Comparison of ENCODE assay signal across 18 cellular contexts in genomic region chr11:46300270-46300669, GRCh38. TPM values are rescaled to one million over a fixed set of nuclear protein-coding genes. Genes with fewer than 3 reads are reported as not detected.
A peak's percentile ranks its signal among the peaks of the same experiment; 100 is the strongest.
DNase-seq lines count a peak whose midpoint lies in the region; FAIRE-seq and TF ChIP-seq lines count a peak whose summit lies in the region.
"Had no signal": no experiment of that assay in that cellular context is flagged by ENCODE, and none has a peak within 500 bp of the region (broad histone marks: within the 10 kb centered on the region; RNA-seq: fewer than 3 reads in every experiment).

No MANE protein-coding gene starts in this region.

- H3F3A ChIP-seq in MM.1S (ENCODE audit: insufficient read depth, low read length) (0 out of 2 replicates have a peak, but pooled peaks cover 4% of the 10 kb centered on the region), smooth muscle cell (ENCODE audit: low read depth) (peaks cover 31% of the 10 kb centered on the region)

- H3K36me3 ChIP-seq in MM.1S (replicated peaks; ENCODE audit: insufficient read depth, low read length) (no peaks in the 10 kb centered on the region), astrocyte (ENCODE audit: insufficient read depth, low read length) (peaks cover 4% of the 10 kb centered on the region), smooth muscle cell (ENCODE audit: low read depth) (no peaks in the 10 kb centered on the region), spleen (no peaks in the 10 kb centered on the region)

- no peak overlapping the region for H3K4me3 Mint-ChIP-seq in activated naive CD4-positive, alpha-beta T cell treated with anti-CD3 and anti-CD28 coated beads for 36 hours
- no peak overlapping the region for H3K4me3 Mint-ChIP-seq in astrocyte (ENCODE audit: unreplicated experiment)
- H3K4me3 Mint-ChIP-seq: CD8-positive, alpha-beta T cell had no signal

- WGBS in smooth muscle cell (ENCODE audit: low lambda C conversion rate): 94% methylated on average over 7 of the region's 7 CpGs
- WGBS in spleen, 5 donors: 84 to 93% (median 90%) methylated on average over 7 of the region's 7 CpGs

- H3K36me3 Mint-ChIP-seq in activated naive CD4-positive, alpha-beta T cell treated with anti-CD3 and anti-CD28 coated beads for 36 hours (ENCODE audit: low read depth): no peaks in the 10 kb centered on the region
- H3K36me3 Mint-ChIP-seq in astrocyte (ENCODE audit: low read depth, unreplicated experiment): peaks cover 14% of the 10 kb centered on the region
- H3K36me3 Mint-ChIP-seq: CD8-positive, alpha-beta T cell had no signal

- peaks cover 6% of the 10 kb centered on the region for H3K27me3 Mint-ChIP-seq in activated naive CD4-positive, alpha-beta T cell treated with anti-CD3 and anti-CD28 coated beads for 36 hours (ENCODE audit: low read depth)
- H3K27me3 Mint-ChIP-seq in astrocyte (ENCODE audit: low read depth, unreplicated experiment): no peaks in the 10 kb centered on the region

- H3K4me1 ChIP-seq in MM.1S (ENCODE audit: low read length) (peaks cover 4% of the 10 kb centered on the region), astrocyte (ENCODE audit: insufficient read depth, low read length) (peaks cover 46% of the 10 kb centered on the region), smooth muscle cell (ENCODE audit: low read depth) (peaks cover 20% of the 10 kb centered on the region), spleen (peaks cover 2 to 25% (median 17%) of the 10 kb centered on the region in 6 donors)

- H3K9me2 ChIP-seq in MM.1S (replicated peaks; ENCODE audit: insufficient read depth, low read length): no peaks in the 10 kb centered on the region
- H3K9me2 ChIP-seq: SK-N-SH had no signal

- CTCF ChIA-PET in activated naive CD4-positive, alpha-beta T cell treated with anti-CD3 and anti-CD28 coated beads for 36 hours (lab: Charles Lee): interaction anchor here (1.1 to 6.7 kb wide), 3 partner anchors 8 to 62 kb away, joined by 3 to 68 read pairs (median 4); no protein-coding TSS in a partner anchor

- H2AFZ ChIP-seq in MM.1S (ENCODE audit: low read length) (no peak overlapping the region), astrocyte (ENCODE audit: low read depth, low read length) (no peak overlapping the region), smooth muscle cell (ENCODE audit: low read depth) (no peak overlapping the region)

- H3K27ac ChIP-seq in MM.1S (ENCODE audit: low read length) (no peak overlapping the region), astrocyte (ENCODE audit: low read depth, low read length) (peak overlapping the region; percentile 100), smooth muscle cell (ENCODE audit: low read depth) (peak overlapping the region; percentile 98), spleen (no peak overlapping the region)

- H3K9me3 Mint-ChIP-seq in activated naive CD4-positive, alpha-beta T cell treated with anti-CD3 and anti-CD28 coated beads for 36 hours: no peaks in the 10 kb centered on the region
- no peaks in the 10 kb centered on the region for H3K9me3 Mint-ChIP-seq in astrocyte (ENCODE audit: unreplicated experiment)
- H3K9me3 Mint-ChIP-seq: CD8-positive, alpha-beta T cell had no signal

- DNase-seq in activated naive CD4-positive, alpha-beta T cell treated with anti-CD3 and anti-CD28 coated beads for 36 hours: peak; percentile 25
- no peak for DNase-seq in activated naive CD4-positive, alpha-beta T cell (lab: John Stamatoyannopoulos, UW)
- peak; percentile 51 for DNase-seq in MM.1S
- no peak for DNase-seq in astrocyte (ENCODE audit: low read depth)
- DNase-seq in smooth muscle cell (lab: John Stamatoyannopoulos, UW; ENCODE audit: unreplicated experiment): no peak
- no peak for DNase-seq in COR-L47 (lab: John Stamatoyannopoulos, UW)
- DNase-seq in NCI-H2227 treated with DMSO at 0.1 percent for 48 hours (lab: John Stamatoyannopoulos, UW): no peak
- no peak for DNase-seq in spleen
- DNase-seq: CD8-positive, alpha-beta T cell; DND-41; GDM1; GOT3; NCI-H1694; NCI-H510A; OCI-M1; Right ventricle myocardium superior; SK-N-SH had no signal

- H3K4me1 Mint-ChIP-seq in activated naive CD4-positive, alpha-beta T cell treated with anti-CD3 and anti-CD28 coated beads for 36 hours (ENCODE audit: low read depth): peaks cover 9% of the 10 kb centered on the region
- H3K4me1 Mint-ChIP-seq in astrocyte (ENCODE audit: low read depth, unreplicated experiment): peaks cover 39% of the 10 kb centered on the region

- intact Hi-C loops in activated naive CD4-positive, alpha-beta T cell treated with anti-CD3 and anti-CD28 coated beads for 36 hours (cut with micrococcal nuclease): no loop called here
- intact Hi-C loops in spleen (cut with DNase I; ENCODE audit: low total_unique reads): no loop called here

- no peak for TF ChIP-seq POLR2A in spleen (IDR thresholded peaks at IDR 0.05)

- no peak overlapping the region for H3K4me2 ChIP-seq in MM.1S (ENCODE audit: low read depth, low read length)
- H3K4me2 ChIP-seq in astrocyte (ENCODE audit: low read length): no peak overlapping the region
- H3K4me2 ChIP-seq in smooth muscle cell: no peak overlapping the region
- H3K4me2 ChIP-seq: SK-N-SH had no signal

- H3K9me3 ChIP-seq in MM.1S (replicated peaks; ENCODE audit: insufficient read depth, low read length) (no peaks in the 10 kb centered on the region), astrocyte (ENCODE audit: insufficient read depth, low read depth, low read length) (no peaks in the 10 kb centered on the region), smooth muscle cell (replicated peaks; ENCODE audit: low read depth) (no peaks in the 10 kb centered on the region), spleen (no peaks in the 10 kb centered on the region)
- H3K9me3 ChIP-seq: SK-N-SH had no signal

- TF ChIP-seq CTCF in MM.1S (IDR thresholded peaks at IDR 0.05; ENCODE audit: low read length) (no peak), astrocyte (IDR thresholded peaks at IDR 0.05; ENCODE audit: insufficient read depth, low read depth, low read length) (no peak), smooth muscle cell (IDR thresholded peaks at IDR 0.05; ENCODE audit: borderline replicate concordance, insufficient read depth, poor library complexity, severe bottlenecking) (no peak), spleen (IDR thresholded peaks at IDR 0.05 in 8 of 11, conservative IDR thresholded peaks at IDR 0.05 in 3 of 11) (no peak)

- H3K79me2 ChIP-seq in MM.1S (ENCODE audit: low read length): no peaks in the 10 kb centered on the region
- H3K79me2 ChIP-seq in astrocyte (ENCODE audit: insufficient read depth, low read length): peaks cover 68% of the 10 kb centered on the region
- peaks cover 83% of the 10 kb centered on the region for H3K79me2 ChIP-seq in smooth muscle cell (ENCODE audit: low read depth)

- H3K9ac ChIP-seq in MM.1S (ENCODE audit: low read length) (no peak overlapping the region), astrocyte (ENCODE audit: low read length) (no peak overlapping the region), smooth muscle cell (ENCODE audit: low read depth) (no peak overlapping the region)
- H3K9ac ChIP-seq: SK-N-SH had no signal

- no peak overlapping the region for H3K27ac Mint-ChIP-seq in activated naive CD4-positive, alpha-beta T cell treated with anti-CD3 and anti-CD28 coated beads for 36 hours
- H3K27ac Mint-ChIP-seq in astrocyte (ENCODE audit: unreplicated experiment): no peak overlapping the region
- H3K27ac Mint-ChIP-seq: CD8-positive, alpha-beta T cell had no signal

- H3K27me3 ChIP-seq in MM.1S (replicated peaks; ENCODE audit: insufficient read depth, low read length) (peaks cover 16% of the 10 kb centered on the region), astrocyte (ENCODE audit: insufficient read depth, low read length) (no peaks in the 10 kb centered on the region), smooth muscle cell (ENCODE audit: low read depth) (no peaks in the 10 kb centered on the region), spleen (replicated peaks in 1 of 7) (peaks cover 0 to 51% (median 21%) of the 10 kb centered on the region in 7 donors)

- FAIRE-seq in astrocyte (lab: Jason Lieb, UNC): no peak
- FAIRE-seq: HTR-8/SVneo had no signal

- no peak overlapping the region for H3K4me3 ChIP-seq in MM.1S (ENCODE audit: low read length)
- no peak overlapping the region for H3K4me3 ChIP-seq in astrocyte (ENCODE audit: insufficient read depth, low read depth, low read length)
- H3K4me3 ChIP-seq in smooth muscle cell: no peak overlapping the region
- H3K4me3 ChIP-seq in spleen: no peak overlapping the region

- no peaks in the 10 kb centered on the region for H4K20me1 ChIP-seq in MM.1S (ENCODE audit: insufficient read depth, low read length)
- peaks cover 25% of the 10 kb centered on the region for H4K20me1 ChIP-seq in astrocyte (ENCODE audit: insufficient read depth, low read length)
- H4K20me1 ChIP-seq in smooth muscle cell (ENCODE audit: low read depth): peaks cover 74% of the 10 kb centered on the region

RNA-seq across cellular contexts. Expression of gene CREB3L1, which starts 22.8 kb away (rescaled TPM):
- total RNA-seq in activated naive CD4-positive, alpha-beta T cell treated with anti-CD3 and anti-CD28 coated beads for 36 hours: under 1 TPM; 0.12 TPM
- 324 and 399 TPM in 2 replicates for total RNA-seq in astrocyte
- 49.1 and 63.3 TPM in 2 replicates for total RNA-seq in smooth muscle cell
- 385 and 437 TPM in 2 replicates for polyA plus RNA-seq in smooth muscle cell
- total RNA-seq in spleen: 1 to 10 TPM; 2.0 to 8.9 (median 5.0) TPM
- 1 to 10 TPM in 2 of 3 donors, under 1 TPM in 1; 0.28 to 1.4 (median 1.1) TPM for polyA plus RNA-seq in spleen
- total RNA-seq: CD8-positive, alpha-beta T cell had no signal

RNA-seq across cellular contexts. Expression of gene DGKZ, which starts 47.0 kb away (rescaled TPM):
- total RNA-seq in activated naive CD4-positive, alpha-beta T cell treated with anti-CD3 and anti-CD28 coated beads for 36 hours: 10 to 100 TPM; 82.9 to 89.2 TPM
- total RNA-seq in astrocyte: 53.8 and 59.3 TPM in 2 replicates
- total RNA-seq in smooth muscle cell: 32.2 and 42.1 TPM in 2 replicates
- 30.7 and 52.0 TPM in 2 replicates for polyA plus RNA-seq in smooth muscle cell
- 100 to 1,000 TPM in 5 of 7 donors, 10 to 100 TPM in 2; 86.0 to 136 (median 106) TPM for total RNA-seq in spleen
- 10 to 100 TPM; 44.2 to 89.0 (median 60.9) TPM for polyA plus RNA-seq in spleen

Comparison
In these comparisons a context has a peak if more than half of its experiments do, and no peak if none do; other contexts are left out.
1. DNase-seq: peak in activated naive CD4-positive, alpha-beta T cell treated with anti-CD3 and anti-CD28 coated beads for 36 hours (single experiment) and MM.1S (single experiment); none in activated naive CD4-positive, alpha-beta T cell (0 of 4), astrocyte (single experiment), smooth muscle cell (single experiment), COR-L47 (single experiment), NCI-H2227 treated with DMSO at 0.1 percent for 48 hours (single experiment) and spleen (single experiment).
2. H3K27ac ChIP-seq: peak in astrocyte (single experiment) and smooth muscle cell (single experiment); none in MM.1S (single experiment) and spleen (0 of 8).